8 cellular contexts compared by ENCODE assay signal in genomic region chr12:78562358-78563205, GRCh38.
A peak's percentile ranks its signal among the peaks of the same experiment; 100 is the strongest.
DNase-seq lines count a peak whose midpoint lies in the region; ATAC-seq and TF ChIP-seq lines count a peak whose summit lies in the region.

No MANE protein-coding gene starts in this region.

- DNase-seq in ACHN (peak; percentile 47), H4 (ENCODE audit: low spot score) (peak; percentile 21), NCI-H748 treated with DMSO at 0.1 percent for 48 hours (lab: John Stamatoyannopoulos, UW) (peak; percentile 52), epithelial cell of proximal tubule (ENCODE audit: low read depth) (no peak), hippocampal formation (lab: John Stamatoyannopoulos, UW) (no peak)

- peak; percentile 64 for TF ChIP-seq CTCF in epithelial cell of proximal tubule (conservative IDR thresholded peaks at IDR 0.05; ENCODE audit: low read depth, low read length)

- no peak for ATAC-seq in HG02571 (IDR thresholded peaks at IDR 0.05; ENCODE audit: unreplicated experiment)
- no peak for ATAC-seq in HG03571 (IDR thresholded peaks at IDR 0.05; ENCODE audit: unreplicated experiment)
- no peak for ATAC-seq in GM18861 (IDR thresholded peaks at IDR 0.05; ENCODE audit: unreplicated experiment)

- in situ Hi-C loops in ACHN (cut with HindIII; ENCODE audit: low pct_ligation_motif_present, low pct_unique_long_range_greater_than_20kb, low sequenced_read_pairs), result no loop called here

- H3K4me3 ChIP-seq in epithelial cell of proximal tubule (ENCODE audit: low read depth, low read length), result no peak overlapping the region

Comparison
In these comparisons a context has a peak if more than half of its experiments do, and no peak if none do; other contexts are left out.
1. DNase-seq: peak in ACHN (single experiment), H4 (single experiment) and NCI-H748 treated with DMSO at 0.1 percent for 48 hours (single experiment); none in epithelial cell of proximal tubule (single experiment) and hippocampal formation (0 of 2).